In the genomic region with DNA sequence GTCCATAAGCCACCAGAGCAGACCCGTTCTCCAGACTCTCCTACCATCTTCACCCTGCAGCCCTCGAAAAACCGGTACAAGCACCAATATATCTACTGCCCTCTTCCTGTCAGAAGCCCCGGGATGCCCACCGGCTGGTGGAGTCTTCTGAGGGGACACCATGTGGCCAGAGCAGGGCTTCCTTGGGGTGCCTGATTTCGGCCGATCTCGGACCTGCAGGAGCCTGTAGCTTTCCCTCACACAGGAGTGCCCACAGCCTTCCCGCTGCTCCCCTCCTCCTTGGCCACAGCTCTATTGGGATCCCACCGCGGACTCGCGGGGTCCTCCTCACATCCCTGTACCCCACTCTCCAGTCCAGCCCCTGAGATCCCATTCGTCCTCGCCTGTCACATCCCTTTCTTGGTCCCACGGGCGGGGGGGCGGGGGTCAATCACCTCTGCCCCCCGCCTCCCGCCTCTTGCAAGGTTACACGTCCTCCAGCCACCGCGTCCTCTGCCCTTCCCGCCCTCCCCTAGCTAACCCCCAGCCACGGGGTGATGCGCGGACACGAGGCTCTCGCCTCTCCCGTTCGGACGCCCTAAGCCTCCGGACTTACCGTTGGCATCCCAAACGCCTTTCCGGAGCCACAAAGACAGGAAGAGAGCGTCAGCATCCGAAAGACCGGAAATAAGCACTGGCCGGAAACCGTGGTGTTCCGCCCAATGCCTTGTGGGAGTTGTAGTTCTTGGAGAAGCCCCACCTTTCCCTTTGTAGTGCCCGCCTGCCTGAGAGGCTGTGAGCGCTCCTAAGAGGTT, we compare ENCODE assay signal across 8 cellular contexts. TPM values are rescaled to one million over a fixed set of nuclear protein-coding genes. Genes with fewer than 3 reads are reported as not detected.
DNase-seq lines count a peak whose midpoint lies in the region; ATAC-seq and TF ChIP-seq lines count a peak whose summit lies in the region.

A gene (minus strand): TSS at position 659 of the 794 bp plus-strand sequence. CDS start 784 bp downstream, outside the sequence.

- H3K27ac ChIP-seq in adipose tissue (ENCODE audit: low read depth, low read length) = no peak within 1 kb of the TSS
- peak within 1 kb of the TSS; percentile 63 to 98 (median 92) for H3K27ac ChIP-seq in heart right ventricle
- H3K27ac ChIP-seq in upper lobe of right lung = peak within 1 kb of the TSS; percentile 93

- 0 to 1% (median 1%) methylated on average over 43 to 44 of the region's 44 CpGs for WGBS in adipose tissue, 3 donors
- WGBS in heart right ventricle, 2 donors = 1% methylated on average over 44 of the region's 44 CpGs

- H3K9me3 ChIP-seq in heart right ventricle = no peaks in the 10 kb centered on the region
- H3K9me3 ChIP-seq in upper lobe of right lung = no peaks in the 10 kb centered on the region

- H3K36me3 ChIP-seq in heart right ventricle (peaks cover 0 to 44% (median 21%) of the 10 kb centered on the region in 9 donors), upper lobe of right lung (peaks cover 38% of the 10 kb centered on the region)

- peak; percentile 93 for DNase-seq in GM10266 (ENCODE audit: extremely low spot score)
- peak; percentile 85 for DNase-seq in NCI-H128 (lab: John Stamatoyannopoulos, UW; ENCODE audit: unreplicated experiment)
- DNase-seq in SW480 (ENCODE audit: low spot score) = peak; percentile 91
- DNase-seq in heart right ventricle = peak; percentile 75 to 93
- peak; percentile 95 for DNase-seq in posterior vena cava (ENCODE audit: low spot score)
- peak; percentile 88 for DNase-seq in upper lobe of right lung

- intact Hi-C loops in heart right ventricle (cut with DNase I) (loop anchor here in 3 of 10 donors (5.0 kb wide), 2 partner anchors 37 to 47 kb away; no protein-coding TSS in a partner anchor), posterior vena cava (cut with DNase I) (no loop called here), upper lobe of right lung (cut with DNase I) (no loop called here)

- TF ChIP-seq CTCF in GM10266 (IDR thresholded peaks at IDR 0.05; ENCODE audit: control insufficient read depth, insufficient read depth, low read depth, missing control alignments) (no peak), heart right ventricle (IDR thresholded peaks at IDR 0.05) (no peak), upper lobe of right lung (IDR thresholded peaks at IDR 0.05) (no peak)

- peak within 1 kb of the TSS; percentile 56 to 98 (median 80) for H3K4me3 ChIP-seq in heart right ventricle
- peak within 1 kb of the TSS; percentile 95 for H3K4me3 ChIP-seq in upper lobe of right lung

- H3K4me1 ChIP-seq in heart right ventricle = peaks cover 3 to 24% (median 13%) of the 10 kb centered on the region in 9 donors
- H3K4me1 ChIP-seq in upper lobe of right lung = peaks cover 18% of the 10 kb centered on the region

- ATAC-seq in HG02623 (IDR thresholded peaks at IDR 0.05; ENCODE audit: unreplicated experiment) (peak; percentile 95), heart right ventricle (peak; percentile 95 to 99 (median 99)), upper lobe of right lung (peak; percentile 99)

- H3K27me3 ChIP-seq in heart right ventricle = no peaks in the 10 kb centered on the region
- H3K27me3 ChIP-seq in upper lobe of right lung = no peaks in the 10 kb centered on the region

RNA-seq across cellular contexts. Expression of the gene that starts here (rescaled TPM):
- polyA plus RNA-seq in adipose tissue = 100 to 1,000 TPM; 221 to 387 (median 237) TPM
- 100 to 1,000 TPM in 2 of 10 donors, 10 to 100 TPM in 8; 70.3 to 124 (median 73.7) TPM for total RNA-seq in heart right ventricle
- 100 to 1,000 TPM in 1 of 2 donors, 10 to 100 TPM in 1; 66.1 to 322 TPM for polyA plus RNA-seq in heart right ventricle
- 100 to 1,000 TPM; 147 to 173 TPM for total RNA-seq in posterior vena cava
- total RNA-seq in upper lobe of right lung = 231 TPM
